In the genomic region with DNA sequence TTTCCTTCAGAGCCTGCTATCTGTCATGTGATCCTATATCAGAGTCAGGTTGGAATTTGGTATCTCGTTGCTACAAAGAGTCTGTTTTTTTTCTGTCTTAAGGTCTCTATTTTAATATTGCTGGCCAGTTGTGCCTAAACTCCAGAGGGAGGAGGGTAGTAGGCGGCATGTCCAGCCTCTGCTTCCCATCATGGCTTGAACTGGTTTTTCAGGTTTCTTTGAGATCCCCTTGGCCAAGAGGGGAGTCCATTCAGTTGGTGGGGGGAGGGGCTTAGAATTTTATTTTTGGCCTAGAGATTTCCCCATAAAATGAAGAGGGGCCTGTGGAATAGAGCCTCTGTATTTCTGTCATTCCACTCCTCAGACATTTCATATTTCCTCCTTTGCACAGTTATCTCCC, we compare ENCODE assay signal across 1 cellular context.
TF ChIP-seq lines count a peak whose summit lies in the region.

No MANE protein-coding gene starts in this region.

TF ChIP-seq in H1, 55 proteins besides CTCF, POLR2A, EP300 and RAD21:
- TF ChIP-seq RBBP5 (IDR thresholded peaks at IDR 0.05; ENCODE audit: borderline replicate concordance, low read depth, low read length) (peak; percentile 40; the same call in 1 of the 2 replicates), ASH2L (IDR thresholded peaks at IDR 0.05; ENCODE audit: low read length) (peak; percentile 84), SP1 (IDR thresholded peaks at IDR 0.05; ENCODE audit: low read depth, low read length) (peak; percentile 64; the same call in 1 of the 2 replicates), SRF (IDR thresholded peaks at IDR 0.05; ENCODE audit: low read depth, low read length) (no peak)
TF ChIP-seq in H1: peak in this region for 3.
